In genomic region chr7:130926021-130926691, GRCh38 we compare ENCODE assay signal across 12 cellular contexts.
DNase-seq lines count a peak whose midpoint lies in the region; ATAC-seq and TF ChIP-seq lines count a peak whose summit lies in the region.
"Had no signal": no experiment of that assay in that cellular context is flagged by ENCODE, and none has a peak within 500 bp of the region (broad histone marks: within the 10 kb centered on the region; RNA-seq: fewer than 3 reads in every experiment).

No MANE protein-coding gene starts in this region.

- no peaks in the 10 kb centered on the region for H3K36me3 ChIP-seq in Peyer's patch
- H3K36me3 ChIP-seq: pancreas had no signal

- peak overlapping the region in 3 of 4 donors; percentile 56 to 77 (median 56) for H3K27ac ChIP-seq in Peyer's patch

- no peaks in the 10 kb centered on the region for H3K9me3 ChIP-seq in Peyer's patch
- H3K9me3 ChIP-seq: pancreas had no signal

- H3K4me1 ChIP-seq in Peyer's patch, result peaks cover 0 to 45% (median 9%) of the 10 kb centered on the region in 4 donors

- H3K27me3 ChIP-seq in Peyer's patch, result no peaks in the 10 kb centered on the region
- H3K27me3 ChIP-seq: pancreas had no signal

- no peak for TF ChIP-seq CTCF in Peyer's patch (IDR thresholded peaks at IDR 0.05)

- DNase-seq in activated CD4-positive, CD25-positive, alpha-beta regulatory T cell (lab: John Stamatoyannopoulos, UW), result no peak
- DNase-seq in Peyer's patch, result peak in 2 of 3 donors; percentile 48 to 61
- DNase-seq in central memory CD4-positive, alpha-beta T cell, result peak; percentile 39
- no peak for DNase-seq in stimulated activated naive CD8-positive, alpha-beta T cell treated with anti-CD3 and anti-CD28 coated beads, Interleukin-15, Interleukin-2, amounts not matched to agents 100 U/mL and 50 U/mL, for 24 hours
- no peak for DNase-seq in HuH-7 (ENCODE audit: low spot score)
- no peak for DNase-seq in cortex of kidney (lab: John Stamatoyannopoulos, UW)
- no peak for DNase-seq in DMS79 (lab: John Stamatoyannopoulos, UW)
- DNase-seq: hippocampal formation, NCI-H1694 treated with DMSO at 0.1 percent for 48 hours, pancreas, SW 1271 had no signal

- no peak overlapping the region for H3K4me3 ChIP-seq in Peyer's patch
- H3K4me3 ChIP-seq: pancreas had no signal

- no peak for TF ChIP-seq POLR2A in Peyer's patch (IDR thresholded peaks at IDR 0.05)

- ATAC-seq in activated CD4-positive, CD25-positive, alpha-beta regulatory T cell treated with anti-CD3 and anti-CD28 coated beads, Interleukin-2, amount 50 U/mL, for 24 hours, result peak; percentile 1 to 14
- peak; percentile 33 for ATAC-seq in stimulated activated naive CD8-positive, alpha-beta T cell treated with anti-CD3 and anti-CD28 coated beads, Interleukin-15, Interleukin-2, amounts not matched to agents 100 U/mL and 50 U/mL, for 24 hours

Comparison
In these comparisons a context has a peak if more than half of its experiments do, and no peak if none do; other contexts are left out.
1. DNase-seq: peak in Peyer's patch (2 of 3) and central memory CD4-positive, alpha-beta T cell (single experiment); none in activated CD4-positive, CD25-positive, alpha-beta regulatory T cell (0 of 4), stimulated activated naive CD8-positive, alpha-beta T cell treated with anti-CD3 and anti-CD28 coated beads, Interleukin-15, Interleukin-2, amounts not matched to agents 100 U/mL and 50 U/mL, for 24 hours (single experiment), HuH-7 (single experiment), cortex of kidney (single experiment) and DMS79 (single experiment).